In genomic region chr1:115139381-115139780, GRCh38 we compare ENCODE assay signal across 14 cellular contexts. TPM values are rescaled to one million over a fixed set of nuclear protein-coding genes. Genes with fewer than 3 reads are reported as not detected.
DNase-seq lines count a peak whose midpoint lies in the region; ATAC-seq and TF ChIP-seq lines count a peak whose summit lies in the region.
"Had no signal": no experiment of that assay in that cellular context is flagged by ENCODE, and none has a peak within 500 bp of the region (broad histone marks: within the 10 kb centered on the region; RNA-seq: fewer than 3 reads in every experiment).

No MANE protein-coding gene starts in this region.

- no peaks in the 10 kb centered on the region for H3K9me3 Mint-ChIP-seq in activated CD8-positive, alpha-beta T cell treated with anti-CD3 and anti-CD28 coated beads for 36 hours
- no peaks in the 10 kb centered on the region for H3K9me3 Mint-ChIP-seq in activated CD8-positive, alpha-beta T cell treated with anti-CD3 and anti-CD28 coated beads, Interleukin-2, amount 10 ng/mL, durations not matched to agents 7 days and 5 days (ENCODE audit: insufficient read depth)
- H3K9me3 Mint-ChIP-seq: activated B cell treated with CpG ODN at 0.5 μM for 24 hours; activated naive CD4-positive, alpha-beta T cell treated with anti-CD3 and anti-CD28 coated beads for 36 hours; central memory CD8-positive, alpha-beta T cell had no signal

- 96% methylated on average over 9 of the region's 9 CpGs for WGBS in smooth muscle cell (ENCODE audit: low lambda C conversion rate)

- H3K4me3 ChIP-seq in PC-3 (ENCODE audit: low read length) = no peak overlapping the region
- no peak overlapping the region for H3K4me3 ChIP-seq in fibroblast of lung (replicated peaks in 1 of 4; ENCODE audit: control extremely low read depth in 1 of 4, insufficient read depth in 1 of 4, low read depth in 3 of 4, low read length in 4 of 4)
- H3K4me3 ChIP-seq in smooth muscle cell = no peak overlapping the region
- H3K4me3 ChIP-seq: pancreas, stomach had no signal

- H3K27ac ChIP-seq in PC-3 (ENCODE audit: low read length) = no peak overlapping the region
- peak overlapping the region; percentile 37 for H3K27ac ChIP-seq in fibroblast of lung (ENCODE audit: insufficient read depth, low read length)
- H3K27ac ChIP-seq in smooth muscle cell (ENCODE audit: low read depth) = no peak overlapping the region
- H3K27ac ChIP-seq: pancreas had no signal

- H3K9me2 ChIP-seq in PC-3 (replicated peaks; ENCODE audit: low read length) = no peaks in the 10 kb centered on the region

- H3K9me3 ChIP-seq in PC-3 (ENCODE audit: low read length) (no peaks in the 10 kb centered on the region), fibroblast of lung (ENCODE audit: control insufficient read depth, insufficient read depth, low read depth, low read length) (no peaks in the 10 kb centered on the region), smooth muscle cell (replicated peaks; ENCODE audit: low read depth) (no peaks in the 10 kb centered on the region)
- H3K9me3 ChIP-seq: pancreas, stomach had no signal

- ATAC-seq in activated CD8-positive, alpha-beta T cell treated with anti-CD3 and anti-CD28 coated beads for 36 hours = no peak
- no peak for ATAC-seq in activated CD8-positive, alpha-beta T cell treated with anti-CD3 and anti-CD28 coated beads, Interleukin-2, amount 10 ng/mL, durations not matched to agents 7 days and 5 days
- ATAC-seq in PC-3 = no peak

- no peak overlapping the region for H3K27ac Mint-ChIP-seq in activated CD8-positive, alpha-beta T cell treated with anti-CD3 and anti-CD28 coated beads for 36 hours
- H3K27ac Mint-ChIP-seq in activated CD8-positive, alpha-beta T cell treated with anti-CD3 and anti-CD28 coated beads, Interleukin-2, amount 10 ng/mL, durations not matched to agents 7 days and 5 days = no peak overlapping the region
- H3K27ac Mint-ChIP-seq: activated B cell treated with CpG ODN at 0.5 μM for 24 hours; activated naive CD4-positive, alpha-beta T cell treated with anti-CD3 and anti-CD28 coated beads for 36 hours had no signal

- H3K4me3 Mint-ChIP-seq in activated CD8-positive, alpha-beta T cell treated with anti-CD3 and anti-CD28 coated beads for 36 hours = peak overlapping the region; percentile 33
- no peak overlapping the region for H3K4me3 Mint-ChIP-seq in activated CD8-positive, alpha-beta T cell treated with anti-CD3 and anti-CD28 coated beads, Interleukin-2, amount 10 ng/mL, durations not matched to agents 7 days and 5 days
- H3K4me3 Mint-ChIP-seq: central memory CD8-positive, alpha-beta T cell had no signal

- H3K9ac ChIP-seq in PC-3 (ENCODE audit: low read length) (no peak overlapping the region), fibroblast of lung (ENCODE audit: insufficient read depth, low read length) (no peak overlapping the region), smooth muscle cell (ENCODE audit: low read depth) (no peak overlapping the region)

- intact Hi-C loops in activated CD8-positive, alpha-beta T cell treated with anti-CD3 and anti-CD28 coated beads for 36 hours (cut with micrococcal nuclease) = loop anchor here (5.0 kb wide), 2 partner anchors 328 to 458 kb away; no protein-coding TSS in a partner anchor
- intact Hi-C loops in PC-3 (cut with micrococcal nuclease) = loop anchor here (1.0 to 5.0 kb wide), 7 partner anchors 73 to 457 kb away; no protein-coding TSS in a partner anchor

- H2AFZ ChIP-seq in PC-3 (ENCODE audit: low read length) (peak overlapping the region; percentile 71), fibroblast of lung (ENCODE audit: low read length) (peak overlapping the region; percentile 64), smooth muscle cell (ENCODE audit: low read depth) (peak overlapping the region; percentile 56)

- H3F3A ChIP-seq in PC-3 (ENCODE audit: low read length, unreplicated experiment) = peaks cover 12% of the 10 kb centered on the region
- H3F3A ChIP-seq in smooth muscle cell (ENCODE audit: low read depth) = peaks cover under 1% of the 10 kb centered on the region

- peaks cover 52% of the 10 kb centered on the region for H3K4me1 ChIP-seq in PC-3 (ENCODE audit: insufficient read depth, low read length)
- H3K4me1 ChIP-seq in fibroblast of lung (ENCODE audit: control insufficient read depth, extremely low read depth, insufficient read depth, low read length) = peaks cover 12% of the 10 kb centered on the region
- no peaks in the 10 kb centered on the region for H3K4me1 ChIP-seq in smooth muscle cell (ENCODE audit: low read depth)
- H3K4me1 ChIP-seq: pancreas had no signal

- DNase-seq in activated CD8-positive, alpha-beta T cell treated with anti-CD3 and anti-CD28 coated beads for 36 hours = no peak
- no peak for DNase-seq in activated CD8-positive, alpha-beta T cell treated with anti-CD3 and anti-CD28 coated beads, Interleukin-2, amount 10 ng/mL, durations not matched to agents 7 days and 5 days
- DNase-seq in PC-3 (no peak), fibroblast of lung (ENCODE audit: low read depth in 2 of 2) (no peak), smooth muscle cell (lab: John Stamatoyannopoulos, UW; ENCODE audit: unreplicated experiment) (no peak), NCI-H187 treated with DMSO at 0.1 percent for 48 hours (lab: John Stamatoyannopoulos, UW) (no peak), NCI-H510A treated with DMSO at 0.1 percent for 48 hours (lab: John Stamatoyannopoulos, UW) (no peak), NCI-H2171 treated with DMSO at 0.1 percent for 48 hours (lab: John Stamatoyannopoulos, UW) (no peak)

- no peak for TF ChIP-seq CTCF in activated CD8-positive, alpha-beta T cell treated with anti-CD3 and anti-CD28 coated beads for 36 hours (IDR thresholded peaks at IDR 0.05)
- TF ChIP-seq CTCF in PC-3 (conservative IDR thresholded peaks at IDR 0.05; ENCODE audit: low read depth, low read length) (no peak), fibroblast of lung (conservative IDR thresholded peaks at IDR 0.05 in 1 of 2, IDR thresholded peaks at IDR 0.05 in 1 of 2; ENCODE audit: low read depth in 1 of 2, low read length in 2 of 2) (no peak), smooth muscle cell (IDR thresholded peaks at IDR 0.05; ENCODE audit: borderline replicate concordance, insufficient read depth, poor library complexity, severe bottlenecking) (no peak)

- H3K79me2 ChIP-seq in PC-3 (ENCODE audit: low read length) (no peaks in the 10 kb centered on the region), fibroblast of lung (ENCODE audit: control insufficient read depth, insufficient read depth, low read length) (no peaks in the 10 kb centered on the region), smooth muscle cell (ENCODE audit: low read depth) (no peaks in the 10 kb centered on the region)

- H3K27me3 ChIP-seq in PC-3 (ENCODE audit: low read length) (no peaks in the 10 kb centered on the region), fibroblast of lung (ENCODE audit: control insufficient read depth, insufficient read depth, low read length) (no peaks in the 10 kb centered on the region), smooth muscle cell (ENCODE audit: low read depth) (no peaks in the 10 kb centered on the region)
- H3K27me3 ChIP-seq: pancreas, stomach had no signal

- POLR2A ChIA-PET in activated CD8-positive, alpha-beta T cell treated with anti-CD3 and anti-CD28 coated beads for 36 hours (lab: Charles Lee) = no interaction called here
- POLR2A ChIA-PET in activated CD8-positive, alpha-beta T cell treated with anti-CD3 and anti-CD28 coated beads, Interleukin-2, amount 10 ng/mL, durations not matched to agents 7 days and 5 days (lab: Charles Lee) = no interaction called here
- POLR2A ChIA-PET in PC-3 (lab: Charles Lee; ENCODE audit: unreplicated experiment) = no interaction called here

- H4K20me1 ChIP-seq in PC-3 (ENCODE audit: low read length) = no peaks in the 10 kb centered on the region
- no peaks in the 10 kb centered on the region for H4K20me1 ChIP-seq in fibroblast of lung (ENCODE audit: control insufficient read depth, extremely low read depth, insufficient read depth, low read length)
- H4K20me1 ChIP-seq in smooth muscle cell (ENCODE audit: low read depth) = no peaks in the 10 kb centered on the region

- no TSS peak for BruUV-seq in PC-3 (replicated peaks; lab: Mats Ljungman, UMichigan)

- H3K36me3 Mint-ChIP-seq in activated CD8-positive, alpha-beta T cell treated with anti-CD3 and anti-CD28 coated beads for 36 hours (ENCODE audit: low read depth) = no peaks in the 10 kb centered on the region
- H3K36me3 Mint-ChIP-seq in activated CD8-positive, alpha-beta T cell treated with anti-CD3 and anti-CD28 coated beads, Interleukin-2, amount 10 ng/mL, durations not matched to agents 7 days and 5 days (ENCODE audit: low read depth) = no peaks in the 10 kb centered on the region

- H3K4me1 Mint-ChIP-seq in activated CD8-positive, alpha-beta T cell treated with anti-CD3 and anti-CD28 coated beads for 36 hours (ENCODE audit: low read depth) = no peaks in the 10 kb centered on the region
- H3K4me1 Mint-ChIP-seq in activated CD8-positive, alpha-beta T cell treated with anti-CD3 and anti-CD28 coated beads, Interleukin-2, amount 10 ng/mL, durations not matched to agents 7 days and 5 days (ENCODE audit: low read depth) = peaks cover 3% of the 10 kb centered on the region

- H3K36me3 ChIP-seq in PC-3 (ENCODE audit: low read depth, low read length) = no peaks in the 10 kb centered on the region
- H3K36me3 ChIP-seq in fibroblast of lung (ENCODE audit: control insufficient read depth, insufficient read depth, low read length) = no peaks in the 10 kb centered on the region
- H3K36me3 ChIP-seq in smooth muscle cell (ENCODE audit: low read depth) = no peaks in the 10 kb centered on the region
- H3K36me3 ChIP-seq: pancreas, stomach had no signal

- CTCF ChIA-PET in activated CD8-positive, alpha-beta T cell treated with anti-CD3 and anti-CD28 coated beads for 36 hours (lab: Charles Lee) = interaction anchor here (0.6 to 5.6 kb wide), 17 partner anchors 8 to 456 kb away, joined by 3 to 61 read pairs (median 3); no protein-coding TSS in a partner anchor
- CTCF ChIA-PET in activated CD8-positive, alpha-beta T cell treated with anti-CD3 and anti-CD28 coated beads, Interleukin-2, amount 10 ng/mL, durations not matched to agents 7 days and 5 days (lab: Charles Lee) = interaction anchor here (1.0 to 7.8 kb wide), 4 partner anchors 8 to 456 kb away, joined by 4 to 60 read pairs (median 16); no protein-coding TSS in a partner anchor
- CTCF ChIA-PET in PC-3 (lab: Charles Lee) = interaction anchor here (0.7 to 1.2 kb wide), 2 partner anchors 324 to 456 kb away, joined by 3 to 4 read pairs; no protein-coding TSS in a partner anchor

- H3K4me2 ChIP-seq in PC-3 (ENCODE audit: low read length) = 0 out of 2 replicates have a peak overlapping the region, but pooled peaks have one; percentile 28
- no peak overlapping the region for H3K4me2 ChIP-seq in fibroblast of lung (ENCODE audit: extremely low read depth, insufficient read depth, low read length)
- H3K4me2 ChIP-seq in smooth muscle cell = peak overlapping the region; percentile 37

- peaks cover 6% of the 10 kb centered on the region for H3K27me3 Mint-ChIP-seq in activated CD8-positive, alpha-beta T cell treated with anti-CD3 and anti-CD28 coated beads for 36 hours
- H3K27me3 Mint-ChIP-seq in activated CD8-positive, alpha-beta T cell treated with anti-CD3 and anti-CD28 coated beads, Interleukin-2, amount 10 ng/mL, durations not matched to agents 7 days and 5 days (ENCODE audit: low read depth) = peaks cover 6% of the 10 kb centered on the region

RNA-seq across cellular contexts. Expression of gene TSPAN2, which starts 50.1 kb away (rescaled TPM):
- total RNA-seq in activated CD8-positive, alpha-beta T cell treated with anti-CD3 and anti-CD28 coated beads for 36 hours = under 1 TPM; 0.74 to 0.90 TPM
- under 1 TPM; 0.31 to 0.84 TPM for total RNA-seq in activated CD8-positive, alpha-beta T cell treated with anti-CD3 and anti-CD28 coated beads, Interleukin-2, amount 10 ng/mL, durations not matched to agents 7 days and 5 days
- 1.3 and 1.7 TPM in 2 replicates for total RNA-seq in PC-3 (2014; rRNA removed)
- 0.66 and 2.1 TPM in 2 replicates for total RNA-seq in fibroblast of lung
- polyA plus RNA-seq in fibroblast of lung = 0.08 and 0.20 TPM in 2 replicates
- 0.15 and 0.51 TPM in 2 replicates for polyA plus RNA-seq in fibroblast of lung (2012)
- polyA minus RNA-seq in fibroblast of lung (ENCODE audit: low replicate concordance) = not detected in 2 replicates
- 10.9 and 17.4 TPM in 2 replicates for total RNA-seq in smooth muscle cell
- polyA plus RNA-seq in smooth muscle cell = 13.8 and 26.9 TPM in 2 replicates
- total RNA-seq: G401 had no signal
